Comparison of ENCODE assay signal across 10 cellular contexts in genomic region chr16:23327836-23328235, GRCh38. TPM values are rescaled to one million over a fixed set of nuclear protein-coding genes. Genes with fewer than 3 reads are reported as not detected.
"Had no signal": no experiment of that assay in that cellular context is flagged by ENCODE, and none has a peak within 500 bp of the region (broad histone marks: within the 10 kb centered on the region; RNA-seq: fewer than 3 reads in every experiment).

No MANE protein-coding gene starts in this region.

- H3K9ac ChIP-seq: GM23248 had no signal

- FAIRE-seq: HTR-8/SVneo had no signal

- H3K9me3 ChIP-seq: HAP-1 had no signal

- ATAC-seq: HCT116 had no signal

- H3K27ac Mint-ChIP-seq: HFFc6 had no signal

- H3K27ac ChIP-seq: GM23248 had no signal

- H3K9me3 Mint-ChIP-seq: HFFc6 had no signal

- DNase-seq: GM23248, GOT3, H7, HFFc6, IMR-90 had no signal

- H3K4me3 ChIP-seq: GM23248, HAP-1 had no signal

- H3K4me1 ChIP-seq: HAP-1 had no signal

- H3K4me3 Mint-ChIP-seq: HFFc6 had no signal

- H2AFZ ChIP-seq: GM23248 had no signal

- H3K36me3 ChIP-seq: HAP-1 had no signal

RNA-seq across cellular contexts. Expression of gene SCNN1B, which starts 25.7 kb away (rescaled TPM):
- total RNA-seq: GM23248, H4, HFFc6, HT-29, IMR-90 had no signal
- polyA plus RNA-seq: GM23248, IMR-90 had no signal
